ENCODE assay signal across 11 cellular contexts in the genomic region with DNA sequence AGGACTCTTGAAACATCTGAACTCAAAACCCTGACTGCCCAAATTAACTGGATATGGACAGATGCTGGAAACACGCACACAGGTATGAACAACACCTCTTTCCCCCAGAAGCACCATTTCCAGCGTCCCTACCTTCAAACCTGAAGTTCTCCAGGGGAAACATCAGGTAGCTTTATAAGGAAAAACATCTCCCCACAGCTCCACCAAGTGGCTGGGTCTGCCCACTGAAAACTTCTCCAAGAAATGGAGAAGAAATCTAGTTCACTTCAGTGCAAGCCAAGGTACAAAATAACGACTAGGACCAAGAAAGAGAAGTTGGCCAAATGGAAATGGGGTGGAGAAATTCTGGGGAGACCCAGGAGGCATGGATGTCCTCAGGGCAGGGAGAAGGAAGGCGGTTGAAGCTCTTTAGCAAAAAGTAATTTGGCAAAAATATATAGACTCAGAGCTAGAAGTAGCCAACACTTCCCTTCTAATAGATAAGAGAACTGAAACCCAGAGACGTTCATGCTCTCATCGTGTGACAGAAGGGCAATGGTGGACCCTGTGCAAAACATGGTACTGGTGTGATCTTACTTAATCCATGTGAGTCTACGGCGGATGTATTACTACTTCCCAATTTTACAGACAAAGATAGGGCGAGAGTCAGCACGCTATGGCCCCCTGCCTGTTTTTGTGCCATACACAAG. TPM values are rescaled to one million over a fixed set of nuclear protein-coding genes. Genes with fewer than 3 reads are reported as not detected.
DNase-seq lines count a peak whose midpoint lies in the region; ATAC-seq and TF ChIP-seq lines count a peak whose summit lies in the region.
"Had no signal": no experiment of that assay in that cellular context is flagged by ENCODE, and none has a peak within 500 bp of the region (broad histone marks: within the 10 kb centered on the region; RNA-seq: fewer than 3 reads in every experiment).

No MANE protein-coding gene starts in this region.

- intact Hi-C loops in heart left ventricle (cut with DNase I) (loop anchor here in 2 of 10 donors (10.0 kb wide), 1 partner anchor 156 kb away; a partner anchor contains a TSS), thyroid gland (cut with DNase I) (no loop called here)

- H3K36me3 ChIP-seq in heart left ventricle, result no peaks in the 10 kb centered on the region
- no peaks in the 10 kb centered on the region for H3K36me3 ChIP-seq in thyroid gland
- H3K36me3 ChIP-seq: SJCRH30 had no signal

- no peak for TF ChIP-seq POLR2A in heart left ventricle (IDR thresholded peaks at IDR 0.05)
- TF ChIP-seq POLR2A in thyroid gland (IDR thresholded peaks at IDR 0.05), result no peak

- H3K27ac Mint-ChIP-seq in activated naive CD8-positive, alpha-beta T cell treated with anti-CD3 and anti-CD28 coated beads for 36 hours, result no peak overlapping the region
- H3K27ac Mint-ChIP-seq: CD4-positive, CD25-positive, alpha-beta regulatory T cell; stimulated activated naive CD8-positive, alpha-beta T cell treated with anti-CD3 and anti-CD28 coated beads, Interleukin-15, Interleukin-2, amounts not matched to agents 100 ng/mL and 50 ng/mL, for 24 hours had no signal

- H3K9me3 Mint-ChIP-seq in activated naive CD8-positive, alpha-beta T cell treated with anti-CD3 and anti-CD28 coated beads for 36 hours, result no peaks in the 10 kb centered on the region
- H3K9me3 Mint-ChIP-seq: stimulated activated naive CD8-positive, alpha-beta T cell treated with anti-CD3 and anti-CD28 coated beads, Interleukin-15, Interleukin-2, amounts not matched to agents 100 ng/mL and 50 ng/mL, for 24 hours had no signal

- peak; percentile 32 to 71 (median 57) for TF ChIP-seq CTCF in heart left ventricle (IDR thresholded peaks at IDR 0.05)
- peak; percentile 14 to 58 (median 42) for TF ChIP-seq CTCF in thyroid gland (IDR thresholded peaks at IDR 0.05)

- WGBS in heart left ventricle, 4 donors, result 53 to 62% (median 56%) methylated on average over 10 of the region's 10 CpGs
- 57 to 58% methylated on average over 10 of the region's 10 CpGs for WGBS in thyroid gland, 2 donors

- H3K4me1 Mint-ChIP-seq in activated naive CD8-positive, alpha-beta T cell treated with anti-CD3 and anti-CD28 coated beads for 36 hours, result no peaks in the 10 kb centered on the region
- H3K4me1 Mint-ChIP-seq: CD4-positive, CD25-positive, alpha-beta regulatory T cell had no signal

- no peak overlapping the region for H3K4me3 ChIP-seq in heart left ventricle
- H3K4me3 ChIP-seq in thyroid gland (replicated peaks in 1 of 3), result no peak overlapping the region
- H3K4me3 ChIP-seq: SJCRH30 had no signal

- no peaks in the 10 kb centered on the region for H3K9me3 ChIP-seq in heart left ventricle
- H3K9me3 ChIP-seq in thyroid gland, result no peaks in the 10 kb centered on the region
- H3K9me3 ChIP-seq: SJCRH30 had no signal

- no peak overlapping the region for H3K4me3 Mint-ChIP-seq in activated naive CD8-positive, alpha-beta T cell treated with anti-CD3 and anti-CD28 coated beads for 36 hours
- H3K4me3 Mint-ChIP-seq: CD4-positive, CD25-positive, alpha-beta regulatory T cell; stimulated activated naive CD8-positive, alpha-beta T cell treated with anti-CD3 and anti-CD28 coated beads, Interleukin-15, Interleukin-2, amounts not matched to agents 100 ng/mL and 50 ng/mL, for 24 hours had no signal

- no peaks in the 10 kb centered on the region for H3K27me3 ChIP-seq in heart left ventricle
- H3K27me3 ChIP-seq in thyroid gland, result no peaks in the 10 kb centered on the region
- H3K27me3 ChIP-seq: SJCRH30 had no signal

- DNase-seq in NCI-H748 (lab: John Stamatoyannopoulos, UW; ENCODE audit: unreplicated experiment), result peak; percentile 24
- DNase-seq in NCI-H748 treated with DMSO at 0.1 percent for 48 hours (lab: John Stamatoyannopoulos, UW), result no peak
- peak; percentile 86 for DNase-seq in SIG-M5 treated with dmso at 0.1 percent for 504 hours (lab: John Stamatoyannopoulos, UW; ENCODE audit: unreplicated experiment)
- DNase-seq in heart left ventricle, result no peak
- peak; percentile 57 to 62 for DNase-seq in thyroid gland
- no peak for DNase-seq in T-helper 9 cell
- DNase-seq in activated CD8-positive, alpha-beta memory T cell treated with anti-CD3 and anti-CD28 coated beads for 24 hours, result no peak
- no peak for DNase-seq in activated naive CD8-positive, alpha-beta T cell treated with anti-CD3 and anti-CD28 coated beads for 36 hours
- DNase-seq: CD4-positive, CD25-positive, alpha-beta regulatory T cell had no signal

- no peak for ATAC-seq in heart left ventricle

- no peaks in the 10 kb centered on the region for H3K36me3 Mint-ChIP-seq in activated naive CD8-positive, alpha-beta T cell treated with anti-CD3 and anti-CD28 coated beads for 36 hours
- H3K36me3 Mint-ChIP-seq: CD4-positive, CD25-positive, alpha-beta regulatory T cell had no signal

- H3K27me3 Mint-ChIP-seq in activated naive CD8-positive, alpha-beta T cell treated with anti-CD3 and anti-CD28 coated beads for 36 hours, result peaks cover 13% of the 10 kb centered on the region

- H3K27ac ChIP-seq in heart left ventricle (peak overlapping the region in 2 of 12 donors; percentile 82 to 95), thyroid gland (no peak overlapping the region)
- H3K27ac ChIP-seq: SJCRH30 had no signal

- H3K4me1 ChIP-seq in heart left ventricle (peaks cover 4 to 46% (median 24%) of the 10 kb centered on the region in 12 donors), thyroid gland (peaks cover 0 to 18% of the 10 kb centered on the region in 2 donors)

RNA-seq across cellular contexts. Expression of a gene that starts 10.5 kb away (rescaled TPM):
- total RNA-seq in heart left ventricle, result 10 to 100 TPM; 34.7 to 50.7 (median 39.8) TPM
- polyA plus RNA-seq in heart left ventricle, result 10 to 100 TPM; 10.5 to 21.5 TPM
- total RNA-seq in thyroid gland, result 10 to 100 TPM in 3 of 4 donors, 1 to 10 TPM in 1; 4.5 to 38.4 (median 10.6) TPM
- not detected for total RNA-seq in activated naive CD8-positive, alpha-beta T cell treated with anti-CD3 and anti-CD28 coated beads for 36 hours
- total RNA-seq: CD4-positive, CD25-positive, alpha-beta regulatory T cell had no signal
- polyA plus RNA-seq: CD4-positive, CD25-positive, alpha-beta regulatory T cell had no signal

Comparison
In these comparisons a context has a peak if more than half of its experiments do, and no peak if none do; other contexts are left out.
1. DNase-seq: peak in NCI-H748 (single experiment), SIG-M5 treated with dmso at 0.1 percent for 504 hours (single experiment) and thyroid gland (2 of 2); none in NCI-H748 treated with DMSO at 0.1 percent for 48 hours (single experiment), heart left ventricle (0 of 5), T-helper 9 cell (single experiment), activated CD8-positive, alpha-beta memory T cell treated with anti-CD3 and anti-CD28 coated beads for 24 hours (single experiment) and activated naive CD8-positive, alpha-beta T cell treated with anti-CD3 and anti-CD28 coated beads for 36 hours (single experiment).
2. RNA of a gene that starts 10.5 kb away (total RNA-seq): 34.7 to 50.7 TPM in heart left ventricle and 4.5 to 38.4 TPM in thyroid gland; not detected in activated naive CD8-positive, alpha-beta T cell treated with anti-CD3 and anti-CD28 coated beads for 36 hours; every median in the first group is over 4 times any median in the second.